In genomic region chr14:95204705-95205104, GRCh38 we compare ENCODE assay signal across 19 cellular contexts. TPM values are rescaled to one million over a fixed set of nuclear protein-coding genes. Genes with fewer than 3 reads are reported as not detected.
DNase-seq lines count a peak whose midpoint lies in the region; ATAC-seq, FAIRE-seq and TF ChIP-seq lines count a peak whose summit lies in the region.
"Had no signal": no experiment of that assay in that cellular context is flagged by ENCODE, and none has a peak within 500 bp of the region (broad histone marks: within the 10 kb centered on the region; RNA-seq: fewer than 3 reads in every experiment).

No MANE protein-coding gene starts in this region.

- H3K27ac ChIP-seq in right lobe of liver (no peak overlapping the region), HepG2 (ENCODE audit: extremely low read length, insufficient read depth, low read length) (no peak overlapping the region), Panc1 (ENCODE audit: low read length) (no peak overlapping the region)
- H3K27ac ChIP-seq: BLaER1 had no signal

- no peaks in the 10 kb centered on the region for H3K79me2 ChIP-seq in HepG2 (ENCODE audit: insufficient read depth, low read length)

- H4K20me1 ChIP-seq in HepG2 (ENCODE audit: insufficient read depth, low read length): no peaks in the 10 kb centered on the region
- H4K20me1 ChIP-seq: BLaER1 had no signal

- CTCF ChIA-PET in HepG2 (lab: Yijun Ruan, JAX; ENCODE audit: low intra/inter-chr PET ratio, low total read pairs): no interaction called here
- CTCF ChIA-PET in Panc1 (lab: Charles Lee): no interaction called here

- no peak for FAIRE-seq in HepG2 (lab: Jason Lieb, UNC)
- FAIRE-seq: GM12892, H1 had no signal

- H3K9ac ChIP-seq in HepG2 (ENCODE audit: insufficient read depth, low read depth, low read length): no peak overlapping the region
- H3K9ac ChIP-seq: BLaER1, SK-N-SH had no signal

- H3K27me3 ChIP-seq in right lobe of liver: no peaks in the 10 kb centered on the region
- no peaks in the 10 kb centered on the region for H3K27me3 ChIP-seq in HepG2 (ENCODE audit: control insufficient read depth in 1 of 2, insufficient read depth in 2 of 2, low read length in 2 of 2)
- no peaks in the 10 kb centered on the region for H3K27me3 ChIP-seq in Panc1 (ENCODE audit: control insufficient read depth, insufficient read depth, low read length)
- H3K27me3 ChIP-seq: BLaER1 had no signal

- in situ Hi-C loops in HepG2 (cut with HindIII; ENCODE audit: extremely low pct_ligation_motif_present, low pct_unique_long_range_greater_than_20kb) (no loop called here), Panc1 (cut with HindIII; ENCODE audit: low pct_unique_long_range_greater_than_20kb, low sequenced_read_pairs) (no loop called here)

- TF ChIP-seq RAD21 in HepG2 (CRISPR knock-in tag; IDR thresholded peaks at IDR 0.05): no peak

- H3K4me3 ChIP-seq in right lobe of liver (no peak overlapping the region), HepG2 (replicated peaks in 1 of 3; ENCODE audit: insufficient read depth in 1 of 3, low read depth in 2 of 3, low read length in 3 of 3) (no peak overlapping the region), Panc1 (ENCODE audit: low read depth in 2 of 2, low read length in 2 of 2) (no peak overlapping the region)
- H3K4me3 ChIP-seq: BLaER1 had no signal

- no peak for TF ChIP-seq EP300 in HepG2 (IDR thresholded peaks at IDR 0.05; ENCODE audit: low read depth in 2 of 2, low read length in 2 of 2)
- TF ChIP-seq EP300 in HepG2 (CRISPR knock-in tag; IDR thresholded peaks at IDR 0.05; ENCODE audit: borderline replicate concordance): no peak

- no peak for DNase-seq in right lobe of liver
- no peak for DNase-seq in HepG2 (ENCODE audit: low spot score)
- DNase-seq in NCI-H1105 (lab: John Stamatoyannopoulos, UW): peak; percentile 65
- DNase-seq in Panc1 (ENCODE audit: low read depth, low spot score): no peak
- DNase-seq: CD4-positive, CD25-positive, alpha-beta regulatory T cell; DND-41; HCEC 1CT; Karpas-422; NCI-H2081; NCI-H446 treated with DMSO at 0.1 percent for 48 hours; NCI-H526 treated with DMSO at 0.1 percent for 48 hours; SK-N-SH; SW 1271 had no signal

- H3K4me1 ChIP-seq in right lobe of liver (peaks cover 0 to 8% (median 2%) of the 10 kb centered on the region in 4 donors), HepG2 (ENCODE audit: insufficient read depth, low read length) (no peaks in the 10 kb centered on the region), Panc1 (ENCODE audit: control insufficient read depth, insufficient read depth, low read length) (no peaks in the 10 kb centered on the region)

- no peak overlapping the region for H2AFZ ChIP-seq in HepG2 (ENCODE audit: low read length)

- peak; percentile 62 to 81 (median 74) for ATAC-seq in right lobe of liver
- ATAC-seq in HepG2: no peak
- ATAC-seq in Panc1: no peak
- no peak for ATAC-seq in HG03439 (IDR thresholded peaks at IDR 0.05; ENCODE audit: unreplicated experiment)
- no peak for ATAC-seq in HG03521 (IDR thresholded peaks at IDR 0.05; ENCODE audit: unreplicated experiment)
- ATAC-seq in HG03159 (IDR thresholded peaks at IDR 0.05; ENCODE audit: unreplicated experiment): no peak

- TF ChIP-seq CTCF in right lobe of liver (IDR thresholded peaks at IDR 0.05) (no peak), HepG2 (CRISPR knock-in tag; IDR thresholded peaks at IDR 0.05) (no peak), Panc1 (IDR thresholded peaks at IDR 0.05) (no peak)

- no TSS peak for BruUV-seq in HepG2 (replicated peaks; lab: Mats Ljungman, UMichigan)
- BruUV-seq in Panc1 (replicated peaks; lab: Mats Ljungman, UMichigan): TSS peak; percentile 41

- no peak overlapping the region for H3K4me2 ChIP-seq in HepG2 (ENCODE audit: low read depth, low read length)
- H3K4me2 ChIP-seq: BLaER1, SK-N-SH had no signal

- H3K36me3 ChIP-seq in right lobe of liver (peaks cover 0 to 36% (median 12%) of the 10 kb centered on the region in 4 donors), HepG2 (replicated peaks in 1 of 2; ENCODE audit: control insufficient read depth in 1 of 2, insufficient read depth in 2 of 2, low read length in 2 of 2) (peaks cover 1 to 30% of the 10 kb centered on the region in 2 experiments; a peak in 3 of 5 replicates), Panc1 (ENCODE audit: control insufficient read depth, insufficient read depth, low read length) (no peaks in the 10 kb centered on the region; the same call in 1 of the 2 replicates)

- H3K9me3 ChIP-seq in right lobe of liver: no peaks in the 10 kb centered on the region
- H3K9me3 ChIP-seq in HepG2 (ENCODE audit: low read length): no peaks in the 10 kb centered on the region
- H3K9me3 ChIP-seq in Panc1 (ENCODE audit: control insufficient read depth, insufficient read depth, low read depth, low read length): 0 out of 2 replicates have a peak, but pooled peaks cover 3% of the 10 kb centered on the region
- H3K9me3 ChIP-seq: SK-N-SH had no signal

- no peak for TF ChIP-seq POLR2A in right lobe of liver (IDR thresholded peaks at IDR 0.05)
- TF ChIP-seq POLR2A in HepG2 (IDR thresholded peaks at IDR 0.05; ENCODE audit: insufficient read depth in 1 of 2, low read depth in 2 of 2, low read length in 2 of 2): no peak

- POLR2A ChIA-PET in HepG2 (lab: Yijun Ruan, JAX) (no interaction called here), Panc1 (lab: Charles Lee) (interaction anchor here (0.6 kb wide), 1 partner anchor 18 kb away, joined by 3 read pairs; no protein-coding TSS in a partner anchor)

- intact Hi-C loops in right lobe of liver (cut with DNase I) (no loop called here), HepG2 (cut with micrococcal nuclease; ENCODE audit: unreplicated experiment) (no loop called here), Panc1 (cut with micrococcal nuclease; ENCODE audit: unreplicated experiment) (no loop called here)

- WGBS in right lobe of liver (ENCODE audit: insufficient coverage, low coverage, low lambda C conversion rate, missing lambda C conversion rate): 58% methylated on average over 2 of the region's 2 CpGs
- 84% methylated on average over 2 of the region's 2 CpGs for WGBS in HepG2 (ENCODE audit: low lambda C conversion rate)

TF ChIP-seq in HepG2, 621 proteins besides CTCF, POLR2A, EP300 and RAD21 (continues in another document):
- TF ChIP-seq ATF2 (CRISPR knock-in tag; IDR thresholded peaks at IDR 0.05) (no peak), RFXAP (CRISPR knock-in tag; IDR thresholded peaks at IDR 0.05; ENCODE audit: borderline replicate concordance) (no peak), ZFP62 (CRISPR knock-in tag; IDR thresholded peaks at IDR 0.05) (no peak), ZC3H13 (CRISPR knock-in tag; IDR thresholded peaks at IDR 0.05) (no peak), FOXA3 (CRISPR knock-in tag; IDR thresholded peaks at IDR 0.05) (no peak), TRIM22 (IDR thresholded peaks at IDR 0.05) (no peak)

RNA-seq across cellular contexts. Expression of gene DICER1, which starts 47.4 kb away (rescaled TPM):
- total RNA-seq in right lobe of liver (10 to 100 TPM; 27.6 to 47.9 (median 30.3) TPM), HepG2 (2016; rRNA removed; fragmentation: Illumina TruSeq; extraction: Trizol) (61.9 and 88.8 TPM in 2 replicates), Panc1 (2021; ENCODE audit: unreplicated experiment) (32.7 TPM)
- total RNA-seq in HepG2 (2016; cell fraction: cytosol; rRNA removed; fragmentation: Illumina TruSeq; extraction: Trizol; ENCODE audit: low read depth): 10.5 and 12.5 TPM in 2 replicates
- 56.8 and 81.5 TPM in 2 replicates for total RNA-seq in HepG2 (2016; cell fraction: insoluble cytoplasmic fraction; rRNA removed; fragmentation: Illumina TruSeq; extraction: Trizol)
- 28.2 and 32.1 TPM in 2 replicates for total RNA-seq in HepG2 (2016; cell fraction: membrane; rRNA removed; fragmentation: Illumina TruSeq; extraction: Trizol)
- total RNA-seq in HepG2 (2016; cell fraction: nucleus; rRNA removed; fragmentation: Illumina TruSeq; extraction: Trizol): 64.4 and 74.3 TPM in 2 replicates
- 23.6 and 31.8 TPM in 2 replicates for polyA plus RNA-seq in HepG2 (2011; rRNA removed)
- polyA plus RNA-seq in HepG2 (2011; cell fraction: cytosol; rRNA removed): 9.8 and 13.5 TPM in 2 replicates
- polyA plus RNA-seq in HepG2 (2011; cell fraction: nucleus; rRNA removed): 29.6 and 34.3 TPM in 2 replicates
- polyA plus RNA-seq in HepG2 (2012): 18.7 and 21.1 TPM in 2 replicates
- 0.61 and 1.1 TPM in 2 replicates for polyA plus RNA-seq in HepG2 (2016; cell fraction: cytosol; fragmentation: Illumina TruSeq; extraction: Trizol; ENCODE audit: low read depth)
- polyA plus RNA-seq in HepG2 (2016; cell fraction: insoluble cytoplasmic fraction; fragmentation: Illumina TruSeq; extraction: Trizol; ENCODE audit: low read depth): 33.8 and 35.8 TPM in 2 replicates
- 3.3 and 3.9 TPM in 2 replicates for polyA plus RNA-seq in HepG2 (2016; cell fraction: membrane; fragmentation: Illumina TruSeq; extraction: Trizol; ENCODE audit: low read depth)
- 42.9 and 44.5 TPM in 2 replicates for polyA plus RNA-seq in HepG2 (2016; cell fraction: nucleus; fragmentation: Illumina TruSeq; extraction: Trizol; ENCODE audit: insufficient read depth, low read depth)
- polyA minus RNA-seq in HepG2 (2011; rRNA and poly(A)+ RNA removed; ENCODE audit: low replicate concordance): 84.7 and 103 TPM in 2 replicates
- 49.5 and 78.0 TPM in 2 replicates for polyA minus RNA-seq in HepG2 (2011; cell fraction: cytosol; rRNA and poly(A)+ RNA removed)
- polyA minus RNA-seq in HepG2 (2011; cell fraction: nucleus; rRNA and poly(A)+ RNA removed): 130 and 156 TPM in 2 replicates
- 11.9 TPM for polyA plus RNA-seq in Panc1 (2012; ENCODE audit: insufficient read length)

Comparison
In these comparisons a context has a peak if more than half of its experiments do, and no peak if none do; other contexts are left out.
1. ATAC-seq: peak in right lobe of liver (4 of 4); none in HepG2 (single experiment), Panc1 (single experiment), HG03439 (single experiment), HG03521 (single experiment) and HG03159 (single experiment).